1 cellular context compared by ENCODE assay signal in the genomic region with DNA sequence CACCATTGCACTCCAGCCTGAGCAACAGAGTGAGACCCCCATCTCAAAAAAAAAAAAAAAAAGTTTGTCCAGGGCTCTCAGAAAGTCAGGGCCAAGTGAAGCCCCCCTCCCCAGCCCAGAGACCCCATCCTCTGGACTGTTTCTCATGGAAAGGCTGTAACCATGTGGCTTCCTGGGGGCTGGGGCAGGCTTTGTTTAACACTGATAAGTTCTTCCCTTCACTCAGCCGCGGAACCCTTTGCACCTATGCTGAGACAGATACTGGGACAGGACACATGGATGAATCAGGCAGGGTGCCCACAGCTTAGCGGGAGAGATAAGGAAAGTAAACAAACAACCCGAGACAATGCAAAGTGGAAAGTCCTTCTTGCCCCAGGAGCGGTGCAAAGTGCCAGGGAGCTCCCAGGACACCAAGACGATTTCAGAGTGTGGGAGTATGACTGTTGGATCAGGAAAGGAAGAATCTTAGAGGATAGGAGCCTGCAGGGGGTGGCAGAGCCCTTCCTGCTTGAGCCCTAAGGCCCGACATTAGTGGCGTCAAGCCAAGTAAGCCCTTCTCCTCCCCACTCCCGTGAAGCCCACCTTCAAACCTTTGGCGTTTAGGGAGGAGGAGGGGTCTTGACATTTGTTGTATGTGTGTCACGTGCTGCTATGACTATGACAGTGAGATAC.
TF ChIP-seq lines count a peak whose summit lies in the region.

No MANE protein-coding gene starts in this region.

TF ChIP-seq in HEK293, 187 proteins besides CTCF, POLR2A, EP300 and RAD21 (continued from another document):
- TF ChIP-seq SP7 (tag by site-specific recombination; IDR thresholded peaks at IDR 0.05) (peak; percentile 67), GFI1B (tag by site-specific recombination; IDR thresholded peaks at IDR 0.05) (no peak)
- TF ChIP-seq, protein P1, sequence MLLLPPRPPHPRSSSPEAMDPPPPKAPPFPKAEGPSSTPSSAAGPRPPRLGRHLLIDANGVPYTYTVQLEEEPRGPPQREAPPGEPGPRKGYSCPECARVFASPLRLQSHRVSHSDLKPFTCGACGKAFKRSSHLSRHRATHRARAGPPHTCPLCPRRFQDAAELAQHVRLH (tag by site-specific recombination; IDR thresholded peaks at IDR 0.05): no peak
